In the genomic region with DNA sequence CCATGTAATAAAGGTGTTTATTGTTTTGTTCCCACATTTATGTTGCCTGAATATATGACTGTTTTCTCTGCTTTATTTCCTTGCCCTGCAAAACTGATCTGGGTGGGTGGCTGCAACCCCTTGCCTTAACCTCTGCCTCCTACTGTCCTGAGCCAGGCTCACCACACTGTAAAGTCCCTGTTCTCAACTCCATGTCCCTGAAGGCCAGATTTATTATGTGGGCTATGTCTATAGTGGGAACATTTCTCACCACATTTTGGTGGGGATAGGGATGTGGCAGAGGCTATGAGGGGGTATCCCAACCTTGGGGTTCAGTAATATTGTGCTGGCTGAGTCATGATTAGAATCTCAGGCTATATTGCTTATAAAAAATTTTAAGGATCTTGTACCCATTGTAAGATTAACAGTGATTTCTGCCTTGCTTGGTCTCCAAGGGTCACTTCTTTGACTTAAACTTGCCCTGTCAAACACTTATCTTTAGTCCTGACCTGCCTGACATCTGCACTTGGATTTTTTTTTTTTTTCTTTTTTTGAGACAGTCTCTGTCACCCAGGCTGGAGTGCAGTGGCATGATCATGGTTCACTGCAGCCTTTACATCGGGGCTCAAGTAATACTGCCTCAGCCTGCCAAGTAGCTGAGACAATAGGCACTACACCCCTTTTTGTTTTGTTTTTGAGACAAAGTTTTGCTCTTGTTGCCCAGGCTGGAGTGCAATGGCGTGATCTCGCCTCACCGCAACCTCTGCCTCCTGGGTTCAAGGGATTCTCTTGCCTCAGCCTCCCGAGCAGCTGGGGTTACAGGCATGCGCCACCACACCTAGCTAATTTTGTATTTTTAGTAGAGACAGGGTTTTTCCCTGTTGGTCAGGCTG, we compare ENCODE assay signal across 14 cellular contexts. TPM values are rescaled to one million over a fixed set of nuclear protein-coding genes. Genes with fewer than 3 reads are reported as not detected.
DNase-seq lines count a peak whose midpoint lies in the region; ATAC-seq and TF ChIP-seq lines count a peak whose summit lies in the region.
"Had no signal": no experiment of that assay in that cellular context is flagged by ENCODE, and none has a peak within 500 bp of the region (broad histone marks: within the 10 kb centered on the region; RNA-seq: fewer than 3 reads in every experiment).

No MANE protein-coding gene starts in this region.

- peak overlapping the region; percentile 84 for H3K27ac Mint-ChIP-seq in activated CD4-positive, alpha-beta T cell treated with anti-CD3 and anti-CD28 coated beads, Interleukin-2, amount 10 ng/mL, durations not matched to agents 24 days and 14 days
- peak overlapping the region; percentile 64 for H3K27ac Mint-ChIP-seq in activated naive CD8-positive, alpha-beta T cell treated with anti-CD3 and anti-CD28 coated beads, Interleukin-2, amount 10 ng/mL, durations not matched to agents 7 days and 5 days
- H3K27ac Mint-ChIP-seq in nephron = peak overlapping the region; percentile 1 to 38 (median 8)

- peaks cover 73% of the 10 kb centered on the region for H3K36me3 Mint-ChIP-seq in activated CD4-positive, alpha-beta T cell treated with anti-CD3 and anti-CD28 coated beads, Interleukin-2, amount 10 ng/mL, durations not matched to agents 24 days and 14 days (ENCODE audit: low read depth)
- H3K36me3 Mint-ChIP-seq in activated naive CD8-positive, alpha-beta T cell treated with anti-CD3 and anti-CD28 coated beads, Interleukin-2, amount 10 ng/mL, durations not matched to agents 7 days and 5 days = peaks cover 45% of the 10 kb centered on the region
- peaks cover 49% of the 10 kb centered on the region for H3K36me3 Mint-ChIP-seq in nephron (ENCODE audit: low read depth)

- H3K36me3 ChIP-seq in body of pancreas (replicated peaks in 1 of 2; ENCODE audit: insufficient read depth in 1 of 2, low read depth in 2 of 2) (peaks cover 6 to 20% of the 10 kb centered on the region in 2 donors), esophagus squamous epithelium (peaks cover 10 to 59% (median 36%) of the 10 kb centered on the region in 3 donors)

- intact Hi-C loops in activated CD4-positive, alpha-beta T cell treated with anti-CD3 and anti-CD28 coated beads, Interleukin-2, amount 10 ng/mL, durations not matched to agents 24 days and 14 days (cut with micrococcal nuclease) = loop anchor here (5.0 kb wide), 1 partner anchor 33 kb away; no protein-coding TSS in a partner anchor
- intact Hi-C loops in body of pancreas (cut with DNase I) = no loop called here
- intact Hi-C loops in esophagus squamous epithelium (cut with DNase I) = loop anchor here (5.0 kb wide), 1 partner anchor 47 kb away; a partner anchor contains a TSS

- TF ChIP-seq CTCF in HFF-Myc (IDR thresholded peaks at IDR 0.05; ENCODE audit: low read depth, low read length, missing control alignments) (no peak), nephron (IDR thresholded peaks at IDR 0.05; ENCODE audit: unreplicated experiment in 3 of 3) (no peak), body of pancreas (IDR thresholded peaks at IDR 0.05) (no peak), esophagus squamous epithelium (IDR thresholded peaks at IDR 0.05) (no peak)

- no peaks in the 10 kb centered on the region for H3K27me3 Mint-ChIP-seq in activated CD4-positive, alpha-beta T cell treated with anti-CD3 and anti-CD28 coated beads, Interleukin-2, amount 10 ng/mL, durations not matched to agents 24 days and 14 days
- H3K27me3 Mint-ChIP-seq in activated naive CD8-positive, alpha-beta T cell treated with anti-CD3 and anti-CD28 coated beads, Interleukin-2, amount 10 ng/mL, durations not matched to agents 7 days and 5 days = no peaks in the 10 kb centered on the region
- H3K27me3 Mint-ChIP-seq in nephron (ENCODE audit: low read depth) = no peaks in the 10 kb centered on the region

- no peak for DNase-seq in activated CD4-positive, alpha-beta T cell treated with anti-CD3 and anti-CD28 coated beads, Interleukin-2, amount 10 ng/mL, durations not matched to agents 24 days and 14 days
- no peak for DNase-seq in activated CD4-positive, alpha-beta T cell treated with anti-CD3 and anti-CD28 coated beads, Interleukin-2, amount 50 U/mL, for 48 hours
- DNase-seq in HFF-Myc (ENCODE audit: extremely low read depth, low read depth) (no peak), DMS153 (lab: John Stamatoyannopoulos, UW) (no peak), body of pancreas (no peak), esophagus squamous epithelium (lab: John Stamatoyannopoulos, UW) (no peak)
- no peak for DNase-seq in activated naive CD8-positive, alpha-beta T cell treated with anti-CD3 and anti-CD28 coated beads, Interleukin-2, amount 10 ng/mL, durations not matched to agents 7 days and 5 days
- DNase-seq: caudate nucleus, NCI-H1694, NCI-H524 treated with DMSO at 0.1 percent for 48 hours, upper lobe of left lung had no signal

- POLR2A ChIA-PET in activated naive CD8-positive, alpha-beta T cell treated with anti-CD3 and anti-CD28 coated beads, Interleukin-2, amount 10 ng/mL, durations not matched to agents 7 days and 5 days (lab: Charles Lee) = interaction anchor here (0.8 to 4.2 kb wide), 6 partner anchors 21 to 57 kb away, joined by 3 to 28 read pairs (median 6); a partner anchor contains a TSS

- peak overlapping the region; percentile 89 for H3K4me3 Mint-ChIP-seq in activated CD4-positive, alpha-beta T cell treated with anti-CD3 and anti-CD28 coated beads, Interleukin-2, amount 10 ng/mL, durations not matched to agents 24 days and 14 days
- peak overlapping the region; percentile 45 for H3K4me3 Mint-ChIP-seq in activated naive CD8-positive, alpha-beta T cell treated with anti-CD3 and anti-CD28 coated beads, Interleukin-2, amount 10 ng/mL, durations not matched to agents 7 days and 5 days
- H3K4me3 Mint-ChIP-seq in nephron = peak overlapping the region; percentile 73 to 93 (median 78)

- peak overlapping the region; percentile 100 for H3K4me3 ChIP-seq in HFF-Myc (replicated peaks; ENCODE audit: low read depth, low read length)
- no peak overlapping the region for H3K4me3 ChIP-seq in body of pancreas
- H3K4me3 ChIP-seq in esophagus squamous epithelium = no peak overlapping the region
- H3K4me3 ChIP-seq: upper lobe of left lung had no signal

- no peaks in the 10 kb centered on the region for H3K9me3 ChIP-seq in body of pancreas
- H3K9me3 ChIP-seq in esophagus squamous epithelium = no peaks in the 10 kb centered on the region
- H3K9me3 ChIP-seq: spleen, upper lobe of left lung had no signal

- TF ChIP-seq POLR2A in body of pancreas (IDR thresholded peaks at IDR 0.05) (no peak), esophagus squamous epithelium (IDR thresholded peaks at IDR 0.05) (no peak)

- H3K4me1 ChIP-seq in body of pancreas (peaks cover 35% of the 10 kb centered on the region), esophagus squamous epithelium (peaks cover 23 to 56% (median 29%) of the 10 kb centered on the region in 3 donors)

- H3K4me1 Mint-ChIP-seq in activated CD4-positive, alpha-beta T cell treated with anti-CD3 and anti-CD28 coated beads, Interleukin-2, amount 10 ng/mL, durations not matched to agents 24 days and 14 days = peaks cover 42% of the 10 kb centered on the region
- peaks cover 31% of the 10 kb centered on the region for H3K4me1 Mint-ChIP-seq in activated naive CD8-positive, alpha-beta T cell treated with anti-CD3 and anti-CD28 coated beads, Interleukin-2, amount 10 ng/mL, durations not matched to agents 7 days and 5 days
- H3K4me1 Mint-ChIP-seq in nephron = peaks cover 32% of the 10 kb centered on the region

- 94 to 98% methylated on average over 6 of the region's 6 CpGs for WGBS in body of pancreas, 2 donors
- 81 to 88% methylated on average over 6 of the region's 6 CpGs for WGBS in esophagus squamous epithelium, 2 donors

- no peak overlapping the region for H3K27ac ChIP-seq in body of pancreas
- H3K27ac ChIP-seq in esophagus squamous epithelium = no peak overlapping the region
- H3K27ac ChIP-seq: upper lobe of left lung had no signal

- H3K9me3 Mint-ChIP-seq in activated CD4-positive, alpha-beta T cell treated with anti-CD3 and anti-CD28 coated beads, Interleukin-2, amount 10 ng/mL, durations not matched to agents 24 days and 14 days = no peaks in the 10 kb centered on the region
- H3K9me3 Mint-ChIP-seq in activated naive CD8-positive, alpha-beta T cell treated with anti-CD3 and anti-CD28 coated beads, Interleukin-2, amount 10 ng/mL, durations not matched to agents 7 days and 5 days = no peaks in the 10 kb centered on the region
- H3K9me3 Mint-ChIP-seq in nephron = no peaks in the 10 kb centered on the region

- H3K27me3 ChIP-seq in body of pancreas (no peaks in the 10 kb centered on the region), esophagus squamous epithelium (no peaks in the 10 kb centered on the region)
- H3K27me3 ChIP-seq: spleen, upper lobe of left lung had no signal

- ATAC-seq in activated naive CD8-positive, alpha-beta T cell treated with anti-CD3 and anti-CD28 coated beads, Interleukin-2, amount 10 ng/mL, durations not matched to agents 7 days and 5 days (ENCODE audit: low read depth) = no peak
- no peak for ATAC-seq in body of pancreas

RNA-seq across cellular contexts. Expression of a gene that starts 3.6 kb away (rescaled TPM):
- 2,376 and 2,377 TPM in 2 replicates for total RNA-seq in activated CD4-positive, alpha-beta T cell treated with anti-CD3 and anti-CD28 coated beads, Interleukin-2, amount 10 ng/mL, durations not matched to agents 24 days and 14 days
- 1,000 to 10,000 TPM; 1,522 to 1,548 TPM for total RNA-seq in activated naive CD8-positive, alpha-beta T cell treated with anti-CD3 and anti-CD28 coated beads, Interleukin-2, amount 10 ng/mL, durations not matched to agents 7 days and 5 days
- 1,000 to 10,000 TPM; 1,064 to 1,413 TPM for total RNA-seq in body of pancreas
- 1,000 to 10,000 TPM; 1,915 to 3,855 (median 2,689) TPM for total RNA-seq in esophagus squamous epithelium

RNA-seq across cellular contexts. Expression of a gene that starts 9.0 kb away (rescaled TPM):
- total RNA-seq in activated CD4-positive, alpha-beta T cell treated with anti-CD3 and anti-CD28 coated beads, Interleukin-2, amount 10 ng/mL, durations not matched to agents 24 days and 14 days = 0.77 and 0.83 TPM in 2 replicates
- total RNA-seq in activated naive CD8-positive, alpha-beta T cell treated with anti-CD3 and anti-CD28 coated beads, Interleukin-2, amount 10 ng/mL, durations not matched to agents 7 days and 5 days = 1 to 10 TPM; 1.3 to 1.6 TPM
- total RNA-seq in body of pancreas = under 1 TPM in 1 of 2 donors, not detected in 1; 0.26 TPM
- under 1 TPM in 1 of 4 donors, not detected in 3; 0.26 TPM for total RNA-seq in esophagus squamous epithelium
- total RNA-seq: osteoblast had no signal

RNA-seq across cellular contexts. Expression of a gene that starts 21.2 kb away (rescaled TPM):
- 190 and 205 TPM in 2 replicates for total RNA-seq in activated CD4-positive, alpha-beta T cell treated with anti-CD3 and anti-CD28 coated beads, Interleukin-2, amount 10 ng/mL, durations not matched to agents 24 days and 14 days
- 10 to 100 TPM; 68.8 to 70.7 TPM for total RNA-seq in activated naive CD8-positive, alpha-beta T cell treated with anti-CD3 and anti-CD28 coated beads, Interleukin-2, amount 10 ng/mL, durations not matched to agents 7 days and 5 days
- total RNA-seq in body of pancreas (10 to 100 TPM; 20.8 to 29.7 TPM), esophagus squamous epithelium (10 to 100 TPM; 10.3 to 36.2 (median 30.7) TPM)

RNA-seq across cellular contexts. Expression of a gene that starts 28.2 kb away (rescaled TPM):
- total RNA-seq in activated CD4-positive, alpha-beta T cell treated with anti-CD3 and anti-CD28 coated beads, Interleukin-2, amount 10 ng/mL, durations not matched to agents 24 days and 14 days = 0.28 TPM in 1 of 2 replicates, not detected in the other
- under 1 TPM; 0.43 to 0.97 TPM for total RNA-seq in activated naive CD8-positive, alpha-beta T cell treated with anti-CD3 and anti-CD28 coated beads, Interleukin-2, amount 10 ng/mL, durations not matched to agents 7 days and 5 days
- 1 to 10 TPM in 1 of 2 donors, not detected in 1; 2.9 TPM for total RNA-seq in body of pancreas
- not detected for total RNA-seq in esophagus squamous epithelium

RNA-seq across cellular contexts. Expression of a gene that starts 29.4 kb away (rescaled TPM):
- 22.2 and 22.7 TPM in 2 replicates for total RNA-seq in activated CD4-positive, alpha-beta T cell treated with anti-CD3 and anti-CD28 coated beads, Interleukin-2, amount 10 ng/mL, durations not matched to agents 24 days and 14 days
- total RNA-seq in activated naive CD8-positive, alpha-beta T cell treated with anti-CD3 and anti-CD28 coated beads, Interleukin-2, amount 10 ng/mL, durations not matched to agents 7 days and 5 days = 1 to 10 TPM; 5.2 to 5.6 TPM
- total RNA-seq in body of pancreas (1 to 10 TPM; 5.7 to 9.9 TPM), esophagus squamous epithelium (1 to 10 TPM in 3 of 4 donors, under 1 TPM in 1; 0.68 to 5.3 (median 4.1) TPM)

Comparison
In these comparisons a context has a peak if more than half of its experiments do, and no peak if none do; other contexts are left out.
1. H3K27ac Mint-ChIP-seq: peak in every context shown above with its lines; median percentile 84 in activated CD4-positive, alpha-beta T cell treated with anti-CD3 and anti-CD28 coated beads, Interleukin-2, amount 10 ng/mL, durations not matched to agents 24 days and 14 days; 64 in activated naive CD8-positive, alpha-beta T cell treated with anti-CD3 and anti-CD28 coated beads, Interleukin-2, amount 10 ng/mL, durations not matched to agents 7 days and 5 days; 8 in nephron.